Comparison of ENCODE assay signal across 8 cellular contexts in the genomic region with DNA sequence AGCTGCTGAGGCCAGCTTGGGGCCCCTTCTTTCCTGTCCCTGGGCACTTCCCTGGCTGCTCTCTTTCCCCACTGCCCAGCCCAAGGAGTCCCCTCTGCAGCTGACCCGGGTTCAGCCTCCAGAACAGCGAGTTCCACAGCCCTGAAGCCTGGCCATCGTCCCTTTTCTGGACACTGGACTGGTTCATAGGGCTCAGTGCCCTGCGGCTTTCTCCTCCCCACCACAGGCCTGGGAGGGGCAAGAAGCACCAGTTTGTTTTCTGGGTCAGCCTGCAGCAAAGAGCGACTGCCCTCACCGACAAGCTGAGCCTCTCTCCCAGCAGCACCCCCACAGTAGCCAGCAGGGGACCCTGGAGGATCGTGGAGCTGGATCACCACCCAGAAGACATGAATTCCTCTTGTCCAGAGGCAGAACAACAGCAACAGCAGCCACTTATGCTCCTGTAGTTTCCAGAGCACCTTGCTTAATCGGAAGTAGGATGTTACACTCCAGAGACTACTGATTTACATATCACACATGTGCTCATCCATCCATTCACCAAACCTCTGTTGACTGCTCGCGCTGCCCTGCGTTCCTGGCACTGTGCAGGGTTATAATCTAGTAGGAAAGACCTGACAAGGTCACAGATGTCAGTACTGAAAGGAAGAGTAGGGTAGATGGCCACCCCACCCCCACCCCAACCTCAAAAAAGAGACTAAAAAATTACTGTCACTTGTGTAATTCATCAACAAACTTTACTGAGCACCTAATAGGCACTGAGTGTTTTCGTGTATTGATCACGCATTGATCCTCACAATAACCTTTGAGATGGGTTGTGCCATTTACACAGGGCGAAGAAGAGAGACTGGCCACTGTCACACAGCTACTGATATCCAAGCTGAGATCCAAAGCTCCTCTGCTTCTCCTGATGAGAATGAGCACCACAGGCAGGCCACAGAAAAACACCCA. TPM values are rescaled to one million over a fixed set of nuclear protein-coding genes. Genes with fewer than 3 reads are reported as not detected.
DNase-seq lines count a peak whose midpoint lies in the region; ATAC-seq and TF ChIP-seq lines count a peak whose summit lies in the region.

No MANE protein-coding gene starts in this region.

- peak overlapping the region; percentile 45 for H3K4me2 ChIP-seq in mammary epithelial cell (ENCODE audit: insufficient read depth, low read depth, low read length)

- in situ Hi-C loops in Caki2 (cut with HindIII; ENCODE audit: low pct_unique_long_range_greater_than_20kb, low sequenced_read_pairs) (no loop called here), mammary epithelial cell (cut with MboI; ENCODE audit: low sequenced_read_pairs in 2 of 2) (no loop called here)

- 58% methylated on average over 11 of the region's 14 CpGs for WGBS in mammary epithelial cell (ENCODE audit: low coverage, missing lambda C conversion rate)
- 17% methylated on average over 14 of the region's 14 CpGs for WGBS in right lobe of liver (ENCODE audit: insufficient coverage, low coverage, low lambda C conversion rate, missing lambda C conversion rate)

- H3K4me1 ChIP-seq in mammary epithelial cell (ENCODE audit: insufficient read depth, low read length) (peaks cover 13% of the 10 kb centered on the region), right lobe of liver (peaks cover 0 to 25% (median 9%) of the 10 kb centered on the region in 4 donors), A673 (ENCODE audit: insufficient read depth, low read length, poor library complexity, severe bottlenecking) (no peaks in the 10 kb centered on the region)

- ATAC-seq in GM21447 (IDR thresholded peaks at IDR 0.05; ENCODE audit: unreplicated experiment) (peak; percentile 74), right lobe of liver (peak; percentile 70 to 91 (median 87))

- BruUV-seq in mammary epithelial cell (replicated peaks; lab: Mats Ljungman, UMichigan), result no TSS peak
- BruUV-seq in A673 (replicated peaks; lab: Mats Ljungman, UMichigan), result no TSS peak

- TF ChIP-seq CTCF in mammary epithelial cell (conservative IDR thresholded peaks at IDR 0.05 in 1 of 2, IDR thresholded peaks at IDR 0.05 in 1 of 2; ENCODE audit: extremely low read depth in 1 of 2, insufficient read depth in 1 of 2, low read depth in 1 of 2, low read length in 2 of 2) (no peak), right lobe of liver (IDR thresholded peaks at IDR 0.05) (no peak), A673 (conservative IDR thresholded peaks at IDR 0.05; ENCODE audit: low read depth, low read length) (no peak)

- H3K36me3 ChIP-seq in mammary epithelial cell (ENCODE audit: insufficient read depth, low read length) (no peaks in the 10 kb centered on the region), right lobe of liver (no peaks in the 10 kb centered on the region), A673 (ENCODE audit: insufficient read depth, low read length, poor library complexity, severe bottlenecking) (no peaks in the 10 kb centered on the region)

- peak overlapping the region; percentile 95 for H2AFZ ChIP-seq in mammary epithelial cell (ENCODE audit: low read depth, low read length)

- DNase-seq in Caki2 (ENCODE audit: low read depth) (peak; percentile 72), MV-4-11 (lab: John Stamatoyannopoulos, UW) (peak; percentile 58), mammary epithelial cell (no peak), right lobe of liver (peak; percentile 37 to 87 (median 85)), superior temporal gyrus (ENCODE audit: extremely low spot score) (peak; percentile 57), A673 (ENCODE audit: low spot score) (no peak), NK-92 (lab: John Stamatoyannopoulos, UW; ENCODE audit: unreplicated experiment) (no peak)

- intact Hi-C loops in mammary epithelial cell (cut with micrococcal nuclease) (loop anchor here (5.0 kb wide), 1 partner anchor 73 kb away; no protein-coding TSS in a partner anchor), right lobe of liver (cut with DNase I) (no loop called here), A673 (cut with micrococcal nuclease; ENCODE audit: unreplicated experiment) (no loop called here)

- H3K27ac ChIP-seq in mammary epithelial cell (ENCODE audit: insufficient read depth, low read depth, low read length) (no peak overlapping the region), right lobe of liver (peak overlapping the region; percentile 76 to 93 (median 87)), A673 (ENCODE audit: low read depth, low read length, poor library complexity, severe bottlenecking) (no peak overlapping the region)

- POLR2A ChIA-PET in A673 (lab: Charles Lee; ENCODE audit: low non-redundant PET), result no interaction called here

- dilution Hi-C loops in mammary epithelial cell (cut with HindIII; ENCODE audit: low sequenced_read_pairs), result no loop called here

- no peaks in the 10 kb centered on the region for H3K9me3 ChIP-seq in mammary epithelial cell (replicated peaks; ENCODE audit: insufficient read depth, low read length)
- H3K9me3 ChIP-seq in right lobe of liver, result no peaks in the 10 kb centered on the region
- no peaks in the 10 kb centered on the region for H3K9me3 ChIP-seq in A673 (ENCODE audit: low read depth, low read length, poor library complexity, severe bottlenecking)

- no peak for TF ChIP-seq POLR2A in right lobe of liver (IDR thresholded peaks at IDR 0.05)

- no peaks in the 10 kb centered on the region for H4K20me1 ChIP-seq in mammary epithelial cell (ENCODE audit: insufficient read depth, low read length)

- H3K4me3 ChIP-seq in mammary epithelial cell (replicated peaks in 1 of 3; ENCODE audit: insufficient read depth in 1 of 3, low read depth in 2 of 3, low read length in 3 of 3), result no peak overlapping the region
- peak overlapping the region in 2 of 3 donors; percentile 35 to 43 for H3K4me3 ChIP-seq in right lobe of liver
- no peak overlapping the region for H3K4me3 ChIP-seq in A673 (ENCODE audit: low read depth, low read length, poor library complexity, severe bottlenecking)

- CTCF ChIA-PET in mammary epithelial cell (lab: Charles Lee; ENCODE audit: low non-redundant PET), result interaction anchor here (0.6 kb wide), 1 partner anchor 249 kb away, joined by 8 read pairs; no protein-coding TSS in a partner anchor
- CTCF ChIA-PET in A673 (lab: Charles Lee), result interaction anchor here (0.6 kb wide), 1 partner anchor 38 kb away, joined by 13 read pairs; no protein-coding TSS in a partner anchor

- H3K9ac ChIP-seq in mammary epithelial cell (ENCODE audit: insufficient read depth, low read length), result no peak overlapping the region

- no peaks in the 10 kb centered on the region for H3K79me2 ChIP-seq in mammary epithelial cell (ENCODE audit: insufficient read depth, low read length)

- H3K27me3 ChIP-seq in mammary epithelial cell (ENCODE audit: insufficient read depth, low read length) (no peaks in the 10 kb centered on the region), right lobe of liver (no peaks in the 10 kb centered on the region), A673 (replicated peaks; ENCODE audit: insufficient read depth, low read depth, low read length, poor library complexity) (no peaks in the 10 kb centered on the region)

RNA-seq across cellular contexts. Expression of gene CXCR5, which starts 13.0 kb away (rescaled TPM):
- not detected in 2 replicates for total RNA-seq in Caki2 (2014; rRNA removed; shearing (Covaris generic); ENCODE audit: low replicate concordance)
- total RNA-seq in mammary epithelial cell, result not detected
- not detected for polyA plus RNA-seq in mammary epithelial cell
- polyA minus RNA-seq in mammary epithelial cell, result not detected
- total RNA-seq in right lobe of liver, result under 1 TPM in 2 of 6 experiments, not detected in 4; 0.07 TPM
- total RNA-seq in A673 (2021), result not detected in 2 replicates

RNA-seq across cellular contexts. Expression of gene BCL9L, which starts 55.1 kb away (rescaled TPM):
- total RNA-seq in Caki2 (2014; rRNA removed; shearing (Covaris generic); ENCODE audit: low replicate concordance), result 3.4 and 3.9 TPM in 2 replicates
- total RNA-seq in mammary epithelial cell (100 to 1,000 TPM in 1 of 2 donors, 10 to 100 TPM in 1; 29.2 to 146 TPM), right lobe of liver (10 to 100 TPM; 10.2 to 22.5 (median 19.8) TPM), A673 (2021) (49.9 and 64.0 TPM in 2 replicates)
- polyA plus RNA-seq in mammary epithelial cell, result 20.5 TPM
- 39.1 TPM for polyA minus RNA-seq in mammary epithelial cell

Comparison
In these comparisons a context has a peak if more than half of its experiments do, and no peak if none do; other contexts are left out.
1. DNase-seq: peak in Caki2 (single experiment), MV-4-11 (single experiment), right lobe of liver (3 of 3) and superior temporal gyrus (single experiment); none in mammary epithelial cell (single experiment), A673 (single experiment) and NK-92 (single experiment).
2. H3K27ac ChIP-seq: peak in right lobe of liver (3 of 3); none in mammary epithelial cell (single experiment) and A673 (single experiment).
3. H3K4me3 ChIP-seq: peak in right lobe of liver (2 of 3); none in mammary epithelial cell (0 of 3) and A673 (single experiment).